Comparison of ENCODE assay signal across 1 cellular context in genomic region chr2:128395640-128396499, GRCh38.
TF ChIP-seq lines count a peak whose summit lies in the region.

No MANE protein-coding gene starts in this region.

TF ChIP-seq in GM12878, 131 proteins besides CTCF, POLR2A, EP300 and RAD21 (continued from another document):
- TF ChIP-seq PRDM15 (CRISPR knock-in tag; IDR thresholded peaks at IDR 0.05) (no peak), ETV6 (conservative IDR thresholded peaks at IDR 0.05 in 1 of 2, IDR thresholded peaks at IDR 0.05 in 1 of 2; ENCODE audit: borderline replicate concordance in 1 of 2, low read depth in 1 of 2) (no peak)
TF ChIP-seq in GM12878: peak in this region for 0.
